6 cellular contexts compared by ENCODE assay signal in the genomic region with DNA sequence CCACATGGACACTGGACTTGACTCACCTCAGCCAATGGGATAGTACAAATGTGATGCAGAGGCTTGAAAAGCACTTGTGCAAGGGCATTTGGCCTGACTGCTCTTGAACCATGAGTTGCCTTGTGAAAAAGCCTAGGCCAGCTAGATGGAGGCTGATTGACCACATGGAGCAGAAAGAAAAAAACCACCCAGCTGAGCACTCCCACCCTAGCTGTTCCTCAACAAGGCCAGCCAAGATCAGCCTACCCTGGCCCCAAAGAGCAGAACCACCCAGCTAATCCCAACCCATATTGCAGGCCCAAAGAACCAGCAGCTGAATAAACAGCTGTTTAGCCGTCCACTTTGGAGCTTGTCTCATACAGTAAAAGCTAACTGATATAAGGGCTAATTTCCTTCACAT.
"Had no signal": no experiment of that assay in that cellular context is flagged by ENCODE, and none has a peak within 500 bp of the region (broad histone marks: within the 10 kb centered on the region; RNA-seq: fewer than 3 reads in every experiment).

No MANE protein-coding gene starts in this region.

- H3K9ac ChIP-seq: GM23248, KMS-11 had no signal

- H3K4me3 ChIP-seq: GM23248 had no signal

- H3K4me2 ChIP-seq: KMS-11 had no signal

- H2AFZ ChIP-seq: GM23248 had no signal

- H3K4me3 Mint-ChIP-seq: H9, IgD-negative memory B cell had no signal

- H3K27me3 Mint-ChIP-seq: IgD-negative memory B cell had no signal

- H3K27ac ChIP-seq: GM23248, KMS-11 had no signal

- H3K27ac Mint-ChIP-seq: H9, IgD-negative memory B cell had no signal

- H3K4me1 Mint-ChIP-seq: IgD-negative memory B cell had no signal

- DNase-seq: GM23248, H9, HCEC 1CT, Karpas-422 had no signal
